In genomic region chr4:121227254-121227867, GRCh38 we compare ENCODE assay signal across 9 cellular contexts.
DNase-seq lines count a peak whose midpoint lies in the region; ATAC-seq lines count a peak whose summit lies in the region.
"Had no signal": no experiment of that assay in that cellular context is flagged by ENCODE, and none has a peak within 500 bp of the region (broad histone marks: within the 10 kb centered on the region; RNA-seq: fewer than 3 reads in every experiment).

No MANE protein-coding gene starts in this region.

- H3K4me1 Mint-ChIP-seq in activated T-helper 2 cell treated with anti-CD3 and anti-CD28 coated beads, Interferon-gamma antibody, Interleukin-2, Interleukin-4, amounts not matched to agents 10 μg/mL and 5 μg/mL and 100 μg/mL, durations not matched to agents 14 hours and 24 hours and 36 hours (ENCODE audit: low read depth), result peaks cover 28% of the 10 kb centered on the region

- no peaks in the 10 kb centered on the region for H3K9me3 Mint-ChIP-seq in activated T-helper 2 cell treated with anti-CD3 and anti-CD28 coated beads, Interferon-gamma antibody, Interleukin-2, Interleukin-4, amounts not matched to agents 10 μg/mL and 5 μg/mL and 100 μg/mL, durations not matched to agents 14 hours and 24 hours and 36 hours

- peak overlapping the region; percentile 76 for H3K4me3 Mint-ChIP-seq in activated T-helper 2 cell treated with anti-CD3 and anti-CD28 coated beads, Interferon-gamma antibody, Interleukin-2, Interleukin-4, amounts not matched to agents 10 μg/mL and 5 μg/mL and 100 μg/mL, durations not matched to agents 14 hours and 24 hours and 36 hours (ENCODE audit: low read depth)

- DNase-seq in ELR (ENCODE audit: low read depth), result peak; percentile 7
- DNase-seq in activated T-helper 2 cell treated with anti-CD3 and anti-CD28 coated beads, Interferon-gamma antibody, Interleukin-2, Interleukin-4, amounts not matched to agents 10 μg/mL and 5 μg/mL and 100 μg/mL, durations not matched to agents 14 hours and 24 hours and 36 hours (ENCODE audit: low spot score), result no peak
- no peak for DNase-seq in NCI-H1092 treated with DMSO at 0.1 percent for 48 hours (lab: John Stamatoyannopoulos, UW)
- no peak for DNase-seq in D341Med (ENCODE audit: low spot score)
- DNase-seq in OCI-M1 (lab: John Stamatoyannopoulos, UW), result no peak
- DNase-seq in activated CD4-positive, alpha-beta T cell treated with anti-CD3 and anti-CD28 coated beads for 1 hour, result no peak
- DNase-seq: NCI-H1694 had no signal

- peaks cover under 1% of the 10 kb centered on the region for H3K27me3 Mint-ChIP-seq in activated T-helper 2 cell treated with anti-CD3 and anti-CD28 coated beads, Interferon-gamma antibody, Interleukin-2, Interleukin-4, amounts not matched to agents 10 μg/mL and 5 μg/mL and 100 μg/mL, durations not matched to agents 14 hours and 24 hours and 36 hours (ENCODE audit: low read depth)

- ATAC-seq in GM19351 (IDR thresholded peaks at IDR 0.05; ENCODE audit: unreplicated experiment) (peak; percentile 73), HG03045 (IDR thresholded peaks at IDR 0.05; ENCODE audit: unreplicated experiment) (peak; percentile 75)

- peaks cover 3% of the 10 kb centered on the region for H3K36me3 Mint-ChIP-seq in activated T-helper 2 cell treated with anti-CD3 and anti-CD28 coated beads, Interferon-gamma antibody, Interleukin-2, Interleukin-4, amounts not matched to agents 10 μg/mL and 5 μg/mL and 100 μg/mL, durations not matched to agents 14 hours and 24 hours and 36 hours (ENCODE audit: low read depth)

- intact Hi-C loops in activated T-helper 2 cell treated with anti-CD3 and anti-CD28 coated beads, Interferon-gamma antibody, Interleukin-2, Interleukin-4, amounts not matched to agents 10 μg/mL and 5 μg/mL and 100 μg/mL, durations not matched to agents 14 hours and 24 hours and 36 hours (cut with micrococcal nuclease), result loop anchor here (1.0 kb wide), 5 partner anchors 16 to 73 kb away; no protein-coding TSS in a partner anchor

- H3K27ac Mint-ChIP-seq in activated T-helper 2 cell treated with anti-CD3 and anti-CD28 coated beads, Interferon-gamma antibody, Interleukin-2, Interleukin-4, amounts not matched to agents 10 μg/mL and 5 μg/mL and 100 μg/mL, durations not matched to agents 14 hours and 24 hours and 36 hours, result peak overlapping the region; percentile 64
